ENCODE assay signal across 1 cellular context in the genomic region with DNA sequence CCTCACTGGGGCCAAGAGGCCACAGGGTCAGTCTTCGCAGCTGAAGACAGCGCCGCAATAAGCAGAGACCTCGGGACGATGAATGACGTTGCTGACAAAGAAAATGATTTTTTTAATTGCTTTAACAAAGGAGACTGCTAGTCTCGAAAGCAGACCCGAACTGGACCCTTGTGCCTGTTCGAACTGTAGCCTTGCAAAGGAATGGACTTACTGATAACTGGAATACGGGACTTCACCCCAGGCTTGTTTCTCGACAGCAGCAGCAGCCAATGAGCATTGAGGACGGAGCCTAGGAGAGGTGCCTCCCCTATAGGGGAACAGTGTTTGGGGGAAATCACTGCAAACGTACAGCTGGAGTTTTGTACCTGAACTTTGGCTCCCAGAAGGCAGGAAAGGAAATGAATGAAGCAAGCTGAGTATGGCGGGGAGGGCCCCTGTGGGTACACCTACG.
TF ChIP-seq lines count a peak whose summit lies in the region.

No MANE protein-coding gene starts in this region.

TF ChIP-seq in HepG2, 621 proteins besides CTCF, POLR2A, EP300 and RAD21 (continued from another document and continues in another):
- TF ChIP-seq HDAC2 (CRISPR knock-in tag; IDR thresholded peaks at IDR 0.05) (peak; percentile 94), ZNF746 (CRISPR knock-in tag; IDR thresholded peaks at IDR 0.05) (no peak), HOXA3 (CRISPR knock-in tag; IDR thresholded peaks at IDR 0.05) (peak; percentile 87; the same call in 1 of the 2 replicates), TEAD3 (CRISPR knock-in tag; optimal IDR thresholded peaks at IDR 0.05; ENCODE audit: borderline replicate concordance) (peak; percentile 30), ZNF567 (CRISPR knock-in tag; IDR thresholded peaks at IDR 0.05; ENCODE audit: borderline replicate concordance) (0 out of 2 replicates have a peak, but pooled peaks have one; percentile 41), EED (CRISPR knock-in tag; IDR thresholded peaks at IDR 0.05) (no peak), SMAD3 (CRISPR knock-in tag; IDR thresholded peaks at IDR 0.05) (peak; percentile 66), ZNF737 (CRISPR knock-in tag; IDR thresholded peaks at IDR 0.05; ENCODE audit: borderline replicate concordance) (no peak), ZNF605 (CRISPR knock-in tag; IDR thresholded peaks at IDR 0.05) (peak; percentile 94), POGZ (CRISPR knock-in tag; IDR thresholded peaks at IDR 0.05) (peak; percentile 36; the same call in 1 of the 2 replicates), GATAD2A (CRISPR knock-in tag; IDR thresholded peaks at IDR 0.05) (peak; percentile 75), HOXA9 (CRISPR knock-in tag; IDR thresholded peaks at IDR 0.05; ENCODE audit: borderline replicate concordance) (no peak), ZNF782 (CRISPR knock-in tag; IDR thresholded peaks at IDR 0.05; ENCODE audit: borderline replicate concordance) (no peak), ZNF30 (CRISPR knock-in tag; IDR thresholded peaks at IDR 0.05) (no peak), NFATC3 (CRISPR knock-in tag; IDR thresholded peaks at IDR 0.05) (peak; percentile 16; the same call in 1 of the 2 replicates), SCMH1 (CRISPR knock-in tag; IDR thresholded peaks at IDR 0.05; ENCODE audit: borderline replicate concordance) (no peak), ZNF766 (CRISPR knock-in tag; IDR thresholded peaks at IDR 0.05; ENCODE audit: borderline replicate concordance) (0 out of 2 replicates have a peak, but pooled peaks have one; percentile 30), ELF3 (CRISPR knock-in tag; IDR thresholded peaks at IDR 0.05) (peak; percentile 67), PHF8 (CRISPR knock-in tag; IDR thresholded peaks at IDR 0.05) (0 out of 2 replicates have a peak, but pooled peaks have one; percentile 14), NBN (conservative IDR thresholded peaks at IDR 0.05) (no peak), ZFP41 (CRISPR knock-in tag; IDR thresholded peaks at IDR 0.05; ENCODE audit: borderline replicate concordance) (no peak; the same call in 1 of the 2 replicates), KAT8 (CRISPR knock-in tag; IDR thresholded peaks at IDR 0.05) (peak; percentile 79)
- TF ChIP-seq, protein P1, sequence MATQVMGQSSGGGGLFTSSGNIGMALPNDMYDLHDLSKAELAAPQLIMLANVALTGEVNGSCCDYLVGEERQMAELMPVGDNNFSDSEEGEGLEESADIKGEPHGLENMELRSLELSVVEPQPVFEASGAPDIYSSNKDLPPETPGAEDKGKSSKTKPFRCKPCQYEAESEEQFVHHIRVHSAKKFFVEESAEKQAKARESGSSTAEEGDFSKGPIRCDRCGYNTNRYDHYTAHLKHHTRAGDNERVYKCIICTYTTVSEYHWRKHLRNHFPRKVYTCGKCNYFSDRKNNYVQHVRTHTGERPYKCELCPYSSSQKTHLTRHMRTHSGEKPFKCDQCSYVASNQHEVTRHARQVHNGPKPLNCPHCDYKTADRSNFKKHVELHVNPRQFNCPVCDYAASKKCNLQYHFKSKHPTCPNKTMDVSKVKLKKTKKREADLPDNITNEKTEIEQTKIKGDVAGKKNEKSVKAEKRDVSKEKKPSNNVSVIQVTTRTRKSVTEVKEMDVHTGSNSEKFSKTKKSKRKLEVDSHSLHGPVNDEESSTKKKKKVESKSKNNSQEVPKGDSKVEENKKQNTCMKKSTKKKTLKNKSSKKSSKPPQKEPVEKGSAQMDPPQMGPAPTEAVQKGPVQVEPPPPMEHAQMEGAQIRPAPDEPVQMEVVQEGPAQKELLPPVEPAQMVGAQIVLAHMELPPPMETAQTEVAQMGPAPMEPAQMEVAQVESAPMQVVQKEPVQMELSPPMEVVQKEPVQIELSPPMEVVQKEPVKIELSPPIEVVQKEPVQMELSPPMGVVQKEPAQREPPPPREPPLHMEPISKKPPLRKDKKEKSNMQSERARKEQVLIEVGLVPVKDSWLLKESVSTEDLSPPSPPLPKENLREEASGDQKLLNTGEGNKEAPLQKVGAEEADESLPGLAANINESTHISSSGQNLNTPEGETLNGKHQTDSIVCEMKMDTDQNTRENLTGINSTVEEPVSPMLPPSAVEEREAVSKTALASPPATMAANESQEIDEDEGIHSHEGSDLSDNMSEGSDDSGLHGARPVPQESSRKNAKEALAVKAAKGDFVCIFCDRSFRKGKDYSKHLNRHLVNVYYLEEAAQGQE (IDR thresholded peaks at IDR 0.05; ENCODE audit: borderline replicate concordance in 1 of 2, low read depth in 1 of 2, low read length in 2 of 2): no peak; a peak in 1 of 4 replicates
- TF ChIP-seq, protein P2, sequence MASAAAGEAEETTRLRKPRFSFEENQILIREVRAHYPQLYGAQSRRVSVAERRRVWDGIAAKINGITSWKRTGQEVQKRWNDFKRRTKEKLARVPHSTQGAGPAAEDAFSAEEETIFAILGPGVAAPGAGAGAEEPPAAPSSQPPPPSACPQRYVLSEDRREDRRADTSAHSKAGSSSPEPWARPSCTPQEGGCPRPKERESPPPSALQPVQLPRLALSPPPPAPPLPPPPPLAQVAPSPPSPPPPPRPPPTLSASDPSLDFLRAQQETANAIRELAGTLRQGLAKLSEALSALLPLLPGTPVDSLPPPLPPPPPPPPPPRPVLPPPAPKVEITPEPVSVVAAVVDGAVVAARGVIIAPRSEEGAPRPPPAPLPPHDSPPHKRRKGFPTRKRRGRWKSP (CRISPR knock-in tag; IDR thresholded peaks at IDR 0.05): peak; percentile 60; the same call in 1 of the 2 replicates
- TF ChIP-seq, protein P3, sequence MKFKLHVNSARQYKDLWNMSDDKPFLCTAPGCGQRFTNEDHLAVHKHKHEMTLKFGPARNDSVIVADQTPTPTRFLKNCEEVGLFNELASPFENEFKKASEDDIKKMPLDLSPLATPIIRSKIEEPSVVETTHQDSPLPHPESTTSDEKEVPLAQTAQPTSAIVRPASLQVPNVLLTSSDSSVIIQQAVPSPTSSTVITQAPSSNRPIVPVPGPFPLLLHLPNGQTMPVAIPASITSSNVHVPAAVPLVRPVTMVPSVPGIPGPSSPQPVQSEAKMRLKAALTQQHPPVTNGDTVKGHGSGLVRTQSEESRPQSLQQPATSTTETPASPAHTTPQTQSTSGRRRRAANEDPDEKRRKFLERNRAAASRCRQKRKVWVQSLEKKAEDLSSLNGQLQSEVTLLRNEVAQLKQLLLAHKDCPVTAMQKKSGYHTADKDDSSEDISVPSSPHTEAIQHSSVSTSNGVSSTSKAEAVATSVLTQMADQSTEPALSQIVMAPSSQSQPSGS (CRISPR knock-in tag; IDR thresholded peaks at IDR 0.05): peak; percentile 68
- TF ChIP-seq, protein P4, sequence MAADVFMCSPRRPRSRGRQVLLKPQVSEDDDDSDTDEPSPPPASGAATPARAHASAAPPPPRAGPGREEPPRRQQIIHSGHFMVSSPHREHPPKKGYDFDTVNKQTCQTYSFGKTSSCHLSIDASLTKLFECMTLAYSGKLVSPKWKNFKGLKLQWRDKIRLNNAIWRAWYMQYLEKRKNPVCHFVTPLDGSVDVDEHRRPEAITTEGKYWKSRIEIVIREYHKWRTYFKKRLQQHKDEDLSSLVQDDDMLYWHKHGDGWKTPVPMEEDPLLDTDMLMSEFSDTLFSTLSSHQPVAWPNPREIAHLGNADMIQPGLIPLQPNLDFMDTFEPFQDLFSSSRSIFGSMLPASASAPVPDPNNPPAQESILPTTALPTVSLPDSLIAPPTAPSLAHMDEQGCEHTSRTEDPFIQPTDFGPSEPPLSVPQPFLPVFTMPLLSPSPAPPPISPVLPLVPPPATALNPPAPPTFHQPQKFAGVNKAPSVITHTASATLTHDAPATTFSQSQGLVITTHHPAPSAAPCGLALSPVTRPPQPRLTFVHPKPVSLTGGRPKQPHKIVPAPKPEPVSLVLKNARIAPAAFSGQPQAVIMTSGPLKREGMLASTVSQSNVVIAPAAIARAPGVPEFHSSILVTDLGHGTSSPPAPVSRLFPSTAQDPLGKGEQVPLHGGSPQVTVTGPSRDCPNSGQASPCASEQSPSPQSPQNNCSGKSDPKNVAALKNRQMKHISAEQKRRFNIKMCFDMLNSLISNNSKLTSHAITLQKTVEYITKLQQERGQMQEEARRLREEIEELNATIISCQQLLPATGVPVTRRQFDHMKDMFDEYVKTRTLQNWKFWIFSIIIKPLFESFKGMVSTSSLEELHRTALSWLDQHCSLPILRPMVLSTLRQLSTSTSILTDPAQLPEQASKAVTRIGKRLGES (CRISPR knock-in tag; IDR thresholded peaks at IDR 0.05; ENCODE audit: borderline replicate concordance): 0 out of 2 replicates have a peak, but pooled peaks have one; percentile 46
- TF ChIP-seq, protein P5, sequence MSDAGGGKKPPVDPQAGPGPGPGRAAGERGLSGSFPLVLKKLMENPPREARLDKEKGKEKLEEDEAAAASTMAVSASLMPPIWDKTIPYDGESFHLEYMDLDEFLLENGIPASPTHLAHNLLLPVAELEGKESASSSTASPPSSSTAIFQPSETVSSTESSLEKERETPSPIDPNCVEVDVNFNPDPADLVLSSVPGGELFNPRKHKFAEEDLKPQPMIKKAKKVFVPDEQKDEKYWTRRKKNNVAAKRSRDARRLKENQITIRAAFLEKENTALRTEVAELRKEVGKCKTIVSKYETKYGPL (CRISPR knock-in tag; IDR thresholded peaks at IDR 0.05): 0 out of 2 replicates have a peak, but pooled peaks have one; percentile 11
- TF ChIP-seq, protein P6, sequence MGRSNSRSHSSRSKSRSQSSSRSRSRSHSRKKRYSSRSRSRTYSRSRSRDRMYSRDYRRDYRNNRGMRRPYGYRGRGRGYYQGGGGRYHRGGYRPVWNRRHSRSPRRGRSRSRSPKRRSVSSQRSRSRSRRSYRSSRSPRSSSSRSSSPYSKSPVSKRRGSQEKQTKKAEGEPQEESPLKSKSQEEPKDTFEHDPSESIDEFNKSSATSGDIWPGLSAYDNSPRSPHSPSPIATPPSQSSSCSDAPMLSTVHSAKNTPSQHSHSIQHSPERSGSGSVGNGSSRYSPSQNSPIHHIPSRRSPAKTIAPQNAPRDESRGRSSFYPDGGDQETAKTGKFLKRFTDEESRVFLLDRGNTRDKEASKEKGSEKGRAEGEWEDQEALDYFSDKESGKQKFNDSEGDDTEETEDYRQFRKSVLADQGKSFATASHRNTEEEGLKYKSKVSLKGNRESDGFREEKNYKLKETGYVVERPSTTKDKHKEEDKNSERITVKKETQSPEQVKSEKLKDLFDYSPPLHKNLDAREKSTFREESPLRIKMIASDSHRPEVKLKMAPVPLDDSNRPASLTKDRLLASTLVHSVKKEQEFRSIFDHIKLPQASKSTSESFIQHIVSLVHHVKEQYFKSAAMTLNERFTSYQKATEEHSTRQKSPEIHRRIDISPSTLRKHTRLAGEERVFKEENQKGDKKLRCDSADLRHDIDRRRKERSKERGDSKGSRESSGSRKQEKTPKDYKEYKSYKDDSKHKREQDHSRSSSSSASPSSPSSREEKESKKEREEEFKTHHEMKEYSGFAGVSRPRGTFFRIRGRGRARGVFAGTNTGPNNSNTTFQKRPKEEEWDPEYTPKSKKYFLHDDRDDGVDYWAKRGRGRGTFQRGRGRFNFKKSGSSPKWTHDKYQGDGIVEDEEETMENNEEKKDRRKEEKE (IDR thresholded peaks at IDR 0.05): no peak
- TF ChIP-seq, protein P7, sequence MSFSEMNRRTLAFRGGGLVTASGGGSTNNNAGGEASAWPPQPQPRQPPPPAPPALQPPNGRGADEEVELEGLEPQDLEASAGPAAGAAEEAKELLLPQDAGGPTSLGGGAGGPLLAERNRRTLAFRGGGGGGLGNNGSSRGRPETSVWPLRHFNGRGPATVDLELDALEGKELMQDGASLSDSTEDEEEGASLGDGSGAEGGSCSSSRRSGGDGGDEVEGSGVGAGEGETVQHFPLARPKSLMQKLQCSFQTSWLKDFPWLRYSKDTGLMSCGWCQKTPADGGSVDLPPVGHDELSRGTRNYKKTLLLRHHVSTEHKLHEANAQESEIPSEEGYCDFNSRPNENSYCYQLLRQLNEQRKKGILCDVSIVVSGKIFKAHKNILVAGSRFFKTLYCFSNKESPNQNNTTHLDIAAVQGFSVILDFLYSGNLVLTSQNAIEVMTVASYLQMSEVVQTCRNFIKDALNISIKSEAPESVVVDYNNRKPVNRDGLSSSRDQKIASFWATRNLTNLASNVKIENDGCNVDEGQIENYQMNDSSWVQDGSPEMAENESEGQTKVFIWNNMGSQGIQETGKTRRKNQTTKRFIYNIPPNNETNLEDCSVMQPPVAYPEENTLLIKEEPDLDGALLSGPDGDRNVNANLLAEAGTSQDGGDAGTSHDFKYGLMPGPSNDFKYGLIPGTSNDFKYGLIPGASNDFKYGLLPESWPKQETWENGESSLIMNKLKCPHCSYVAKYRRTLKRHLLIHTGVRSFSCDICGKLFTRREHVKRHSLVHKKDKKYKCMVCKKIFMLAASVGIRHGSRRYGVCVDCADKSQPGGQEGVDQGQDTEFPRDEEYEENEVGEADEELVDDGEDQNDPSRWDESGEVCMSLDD (CRISPR knock-in tag; IDR thresholded peaks at IDR 0.05; ENCODE audit: borderline replicate concordance): peak; percentile 87
- TF ChIP-seq, protein P8, sequence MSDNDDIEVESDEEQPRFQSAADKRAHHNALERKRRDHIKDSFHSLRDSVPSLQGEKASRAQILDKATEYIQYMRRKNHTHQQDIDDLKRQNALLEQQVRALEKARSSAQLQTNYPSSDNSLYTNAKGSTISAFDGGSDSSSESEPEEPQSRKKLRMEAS (IDR thresholded peaks at IDR 0.05): peak; percentile 26; the same call in 1 of the 2 replicates
- TF ChIP-seq, protein P9, sequence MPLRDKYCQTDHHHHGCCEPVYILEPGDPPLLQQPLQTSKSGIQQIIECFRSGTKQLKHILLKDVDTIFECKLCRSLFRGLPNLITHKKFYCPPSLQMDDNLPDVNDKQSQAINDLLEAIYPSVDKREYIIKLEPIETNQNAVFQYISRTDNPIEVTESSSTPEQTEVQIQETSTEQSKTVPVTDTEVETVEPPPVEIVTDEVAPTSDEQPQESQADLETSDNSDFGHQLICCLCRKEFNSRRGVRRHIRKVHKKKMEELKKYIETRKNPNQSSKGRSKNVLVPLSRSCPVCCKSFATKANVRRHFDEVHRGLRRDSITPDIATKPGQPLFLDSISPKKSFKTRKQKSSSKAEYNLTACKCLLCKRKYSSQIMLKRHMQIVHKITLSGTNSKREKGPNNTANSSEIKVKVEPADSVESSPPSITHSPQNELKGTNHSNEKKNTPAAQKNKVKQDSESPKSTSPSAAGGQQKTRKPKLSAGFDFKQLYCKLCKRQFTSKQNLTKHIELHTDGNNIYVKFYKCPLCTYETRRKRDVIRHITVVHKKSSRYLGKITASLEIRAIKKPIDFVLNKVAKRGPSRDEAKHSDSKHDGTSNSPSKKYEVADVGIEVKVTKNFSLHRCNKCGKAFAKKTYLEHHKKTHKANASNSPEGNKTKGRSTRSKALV (CRISPR knock-in tag; IDR thresholded peaks at IDR 0.05): 0 out of 2 replicates have a peak, but pooled peaks have one; percentile 48
- TF ChIP-seq, protein P10, sequence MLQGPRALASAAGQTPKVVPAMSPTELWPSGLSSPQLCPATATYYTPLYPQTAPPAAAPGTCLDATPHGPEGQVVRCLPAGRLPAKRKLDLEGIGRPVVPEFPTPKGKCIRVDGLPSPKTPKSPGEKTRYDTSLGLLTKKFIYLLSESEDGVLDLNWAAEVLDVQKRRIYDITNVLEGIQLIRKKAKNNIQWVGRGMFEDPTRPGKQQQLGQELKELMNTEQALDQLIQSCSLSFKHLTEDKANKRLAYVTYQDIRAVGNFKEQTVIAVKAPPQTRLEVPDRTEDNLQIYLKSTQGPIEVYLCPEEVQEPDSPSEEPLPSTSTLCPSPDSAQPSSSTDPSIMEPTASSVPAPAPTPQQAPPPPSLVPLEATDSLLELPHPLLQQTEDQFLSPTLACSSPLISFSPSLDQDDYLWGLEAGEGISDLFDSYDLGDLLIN (CRISPR knock-in tag; IDR thresholded peaks at IDR 0.05; ENCODE audit: borderline replicate concordance): 0 out of 2 replicates have a peak, but pooled peaks have one; percentile 31
